8 cellular contexts compared by ENCODE assay signal in genomic region chr9:81522721-81523551, GRCh38.
DNase-seq lines count a peak whose midpoint lies in the region; ATAC-seq lines count a peak whose summit lies in the region.

No MANE protein-coding gene starts in this region.

- H3K27ac ChIP-seq in mesendoderm (ENCODE audit: low read depth, low read length), result no peak overlapping the region

- peak overlapping the region; percentile 30 for H3K18ac ChIP-seq in mesendoderm (ENCODE audit: low read length)

- peaks cover 6 to 10% of the 10 kb centered on the region in 2 donors for H3K9me3 Mint-ChIP-seq in effector memory CD8-positive, alpha-beta T cell

- H2AK5ac ChIP-seq in mesendoderm (ENCODE audit: low read length), result no peak overlapping the region

- no peak overlapping the region for H3K23ac ChIP-seq in mesendoderm (ENCODE audit: low read length)

- no peak overlapping the region for H3K9ac ChIP-seq in mesendoderm (ENCODE audit: low read length)

- H3K27me3 ChIP-seq in mesendoderm (ENCODE audit: insufficient read depth, low read length, poor library complexity), result no peaks in the 10 kb centered on the region

- H3K4me1 Mint-ChIP-seq in effector memory CD8-positive, alpha-beta T cell (ENCODE audit: low read depth in 2 of 2), result no peaks in the 10 kb centered on the region

- H2BK5ac ChIP-seq in mesendoderm (ENCODE audit: low read length), result no peak overlapping the region

- no peaks in the 10 kb centered on the region for H3K27me3 Mint-ChIP-seq in effector memory CD8-positive, alpha-beta T cell

- H3K27ac Mint-ChIP-seq in effector memory CD8-positive, alpha-beta T cell, result no peak overlapping the region

- H3K36me3 Mint-ChIP-seq in effector memory CD8-positive, alpha-beta T cell (ENCODE audit: insufficient read depth), result no peaks in the 10 kb centered on the region

- H3K79me2 ChIP-seq in mesendoderm (ENCODE audit: control insufficient read depth, insufficient read depth, low read length), result no peaks in the 10 kb centered on the region

- ATAC-seq in HG03060 (IDR thresholded peaks at IDR 0.05; ENCODE audit: low read depth, unreplicated experiment) (peak; percentile 48), HG03097 (IDR thresholded peaks at IDR 0.05; ENCODE audit: low FRiP score, unreplicated experiment) (no peak), HG03108 (IDR thresholded peaks at IDR 0.05; ENCODE audit: unreplicated experiment) (no peak)
- peak; percentile 50 for ATAC-seq in effector memory CD8-positive, alpha-beta T cell (replicated peaks)

- no peak overlapping the region for H3K4me2 ChIP-seq in mesendoderm (ENCODE audit: low read length)

- H3K4ac ChIP-seq in mesendoderm (ENCODE audit: low read depth, low read length), result no peak overlapping the region

- H4K5ac ChIP-seq in mesendoderm (ENCODE audit: low read length), result no peak overlapping the region

- no peaks in the 10 kb centered on the region for H3K36me3 ChIP-seq in mesendoderm (ENCODE audit: control insufficient read depth, insufficient read depth, low read length)

- no CpG with 5 or more reads among the region's 8 CpGs for WGBS in mesendoderm (ENCODE audit: extremely low coverage, insufficient coverage, low lambda C conversion rate)

- no peak overlapping the region for H2BK120ac ChIP-seq in mesendoderm (ENCODE audit: low read depth, low read length)

- H3K4me1 ChIP-seq in mesendoderm (ENCODE audit: control insufficient read depth, low read depth, low read length), result no peaks in the 10 kb centered on the region

- H4K8ac ChIP-seq in mesendoderm (ENCODE audit: low read depth, low read length), result no peak overlapping the region

- DNase-seq in ELF-1 (ENCODE audit: low read depth, low spot score) (peak; percentile 68), NCI-H748 treated with DMSO at 0.1 percent for 48 hours (lab: John Stamatoyannopoulos, UW) (peak; percentile 82), mesendoderm (peak; percentile 76)
- DNase-seq in effector memory CD8-positive, alpha-beta T cell, result no peak
- DNase-seq in activated T-cell treated with anti-CD3 and anti-CD28 coated beads, Interleukin-2, amount 50 U/mL, for 48 hours, result no peak

- no peak overlapping the region for H3K4me3 Mint-ChIP-seq in effector memory CD8-positive, alpha-beta T cell

- H3K79me1 ChIP-seq in mesendoderm (ENCODE audit: low read length), result no peaks in the 10 kb centered on the region

- no peak overlapping the region for H3K56ac ChIP-seq in mesendoderm (ENCODE audit: low read length)

- no peak overlapping the region for H2BK15ac ChIP-seq in mesendoderm (replicated peaks; ENCODE audit: low read depth)

- no peak overlapping the region for H3K4me3 ChIP-seq in mesendoderm (ENCODE audit: low read length)

Comparison
In these comparisons a context has a peak if more than half of its experiments do, and no peak if none do; other contexts are left out.
1. DNase-seq: peak in ELF-1 (single experiment), NCI-H748 treated with DMSO at 0.1 percent for 48 hours (single experiment) and mesendoderm (single experiment); none in effector memory CD8-positive, alpha-beta T cell (0 of 3) and activated T-cell treated with anti-CD3 and anti-CD28 coated beads, Interleukin-2, amount 50 U/mL, for 48 hours (0 of 2).
2. ATAC-seq: peak in HG03060 (single experiment) and effector memory CD8-positive, alpha-beta T cell (single experiment); none in HG03097 (single experiment) and HG03108 (single experiment).